Comparison of ENCODE assay signal across 8 cellular contexts in the genomic region with DNA sequence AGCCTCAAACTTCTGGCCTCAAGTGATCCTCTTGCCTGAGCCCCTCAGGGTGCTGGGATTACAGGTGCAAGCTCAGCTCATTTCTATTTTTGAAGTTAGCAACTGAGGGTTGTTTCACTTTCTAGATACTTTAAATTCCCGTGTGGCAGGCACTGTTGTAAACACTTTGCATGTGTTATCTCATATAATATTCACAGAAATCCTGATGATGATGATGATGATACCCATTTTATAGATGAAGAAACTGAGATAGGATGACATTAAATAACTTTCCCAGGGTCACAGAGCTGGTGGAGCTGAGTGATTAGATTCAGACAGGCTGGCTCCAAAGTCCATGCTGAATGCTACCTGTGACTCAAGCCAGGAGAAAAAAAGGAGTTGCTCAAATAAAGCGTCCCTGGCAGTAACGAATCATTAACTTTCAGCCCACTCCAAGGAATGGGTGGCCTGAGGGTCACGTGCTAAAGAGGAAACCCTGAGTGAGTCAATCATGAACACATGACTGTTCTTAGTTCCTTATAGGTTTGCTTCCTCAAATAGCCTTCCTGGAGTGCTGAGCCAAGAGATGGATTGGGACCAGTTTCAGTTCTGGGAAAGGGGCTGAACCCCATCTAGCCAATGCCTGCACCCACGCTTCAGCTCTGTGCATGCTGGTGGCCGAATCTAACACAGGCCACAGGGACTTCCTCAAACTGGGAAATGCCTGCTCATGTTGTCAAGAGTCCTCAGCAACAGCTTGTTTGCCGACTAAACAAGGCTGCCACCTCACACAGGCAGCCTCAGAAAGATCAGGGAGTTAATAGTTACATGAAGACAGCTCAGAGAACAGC. TPM values are rescaled to one million over a fixed set of nuclear protein-coding genes. Genes with fewer than 3 reads are reported as not detected.
DNase-seq lines count a peak whose midpoint lies in the region; ATAC-seq, FAIRE-seq and TF ChIP-seq lines count a peak whose summit lies in the region.

No MANE protein-coding gene starts in this region.

- peak overlapping the region in 1 of 2 donors; percentile 12 for H3K4me3 ChIP-seq in small intestine (ENCODE audit: low read depth in 1 of 2, low read length in 2 of 2)

- DNase-seq in Caki2 (ENCODE audit: low read depth) (peak; percentile 99), NCI-H2227 treated with DMSO at 0.1 percent for 48 hours (lab: John Stamatoyannopoulos, UW) (peak; percentile 32), astrocyte of the hippocampus (ENCODE audit: low read depth, low spot score) (peak; percentile 76), iPS-NIHi11 (ENCODE audit: low spot score) (peak; percentile 29), small intestine (peak; percentile 100), cerebellar nuclear complex (lab: John Stamatoyannopoulos, UW) (no peak)

- peaks cover 0 to 5% of the 10 kb centered on the region in 2 donors for H3K4me1 ChIP-seq in small intestine (ENCODE audit: control insufficient read depth in 2 of 2, insufficient read depth in 1 of 2, low read depth in 1 of 2, low read length in 1 of 2)

- peak; percentile 33 for TF ChIP-seq POLR2A in GM18951 (IDR thresholded peaks at IDR 0.05; ENCODE audit: extremely low read depth, insufficient read depth, insufficient read length)

- peak; percentile 70 for FAIRE-seq in small intestine (lab: Jason Lieb, UNC)

- no peaks in the 10 kb centered on the region for H3K27me3 ChIP-seq in small intestine (ENCODE audit: control insufficient read depth in 2 of 2, insufficient read depth in 2 of 2, low read length in 2 of 2)

- peak; percentile 46 for ATAC-seq in HG03064 (IDR thresholded peaks at IDR 0.05; ENCODE audit: low read depth, unreplicated experiment)

- in situ Hi-C loops in Caki2 (cut with HindIII; ENCODE audit: low pct_unique_long_range_greater_than_20kb, low sequenced_read_pairs) = no loop called here
- in situ Hi-C loops in GM18951 (cut with MboI; ENCODE audit: low sequenced_read_pairs, unreplicated experiment) = no loop called here

- whole genome bisulfite sequencing in small intestine, 3 donors = 1 to 20% (median 8%) methylated on average over 7 of the region's 7 CpGs

- peak overlapping the region; percentile 66 to 80 for H3K27ac ChIP-seq in small intestine (ENCODE audit: low read depth in 1 of 2, low read length in 1 of 2)

- H3K9me3 ChIP-seq in small intestine (ENCODE audit: control insufficient read depth, low read depth) = no peaks in the 10 kb centered on the region

- no peaks in the 10 kb centered on the region for H3K36me3 ChIP-seq in small intestine (ENCODE audit: control insufficient read depth in 2 of 2, insufficient read depth in 2 of 2, low read length in 2 of 2)

RNA-seq across cellular contexts. Expression of a gene that starts 52.8 kb away (rescaled TPM):
- 45.5 and 54.3 TPM in 2 replicates for total RNA-seq in Caki2 (2014; rRNA removed; shearing (Covaris generic); ENCODE audit: low replicate concordance)
- 100 to 1,000 TPM in 1 of 3 donors, 10 to 100 TPM in 2; 49.5 to 111 (median 100.0) TPM for polyA plus RNA-seq in small intestine

Comparison
In these comparisons a context has a peak if more than half of its experiments do, and no peak if none do; other contexts are left out.
1. DNase-seq: peak in Caki2 (single experiment), NCI-H2227 treated with DMSO at 0.1 percent for 48 hours (single experiment), astrocyte of the hippocampus (single experiment), iPS-NIHi11 (single experiment) and small intestine (single experiment); none in cerebellar nuclear complex (0 of 2).